ENCODE assay signal across 8 cellular contexts in the genomic region with DNA sequence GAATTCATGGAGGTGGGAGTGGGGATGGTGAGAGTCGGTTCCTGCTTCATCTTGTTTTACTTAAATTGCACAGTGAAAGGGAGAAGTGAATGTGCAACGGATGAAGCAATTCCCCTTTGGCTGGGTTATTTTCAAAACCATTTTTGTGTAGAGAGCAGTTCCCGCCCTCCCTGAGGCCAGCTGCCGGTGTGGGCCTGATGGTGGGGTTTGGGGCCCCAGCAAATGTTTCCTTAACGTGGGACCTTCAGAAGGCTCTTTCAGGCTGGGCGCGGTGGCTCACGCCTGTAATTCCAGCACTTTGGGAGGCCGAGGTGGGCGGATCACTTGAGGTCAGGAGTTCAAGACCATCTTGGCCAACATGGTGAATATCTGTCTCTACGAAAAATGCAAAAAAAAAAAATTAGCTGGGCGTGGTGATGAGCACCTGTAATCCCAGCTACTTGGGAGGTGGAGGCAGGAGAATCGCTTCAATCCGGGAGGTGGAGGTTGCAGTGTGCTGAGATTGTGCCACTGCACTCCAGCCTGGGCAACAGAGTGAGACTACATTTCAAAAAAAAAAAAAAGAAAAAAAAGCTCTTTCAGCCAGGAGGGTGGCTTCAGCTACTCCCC. TPM values are rescaled to one million over a fixed set of nuclear protein-coding genes. Genes with fewer than 3 reads are reported as not detected.
DNase-seq lines count a peak whose midpoint lies in the region; ATAC-seq, FAIRE-seq and TF ChIP-seq lines count a peak whose summit lies in the region.
"Not testable (repeated sequence)": the region's sequence is repeated elsewhere in the genome, so short reads cannot be mapped to it uniquely, and the experiment has no call there.

No MANE protein-coding gene starts in this region.

- not testable (repeated sequence) for TF ChIP-seq CTCF in activated B cell treated with CpG ODN at 0.5 μM for 24 hours (IDR thresholded peaks at IDR 0.05); natural killer cell (IDR thresholded peaks at IDR 0.05)

- peaks cover 70 to 85% (median 76%) of the 10 kb centered on the region in 10 experiments for H3K4me1 ChIP-seq in BLaER1 treated with 17β-estradiol and CSF1 and Interleukin-3, amounts not matched to agents 10 nM and 100 nM

- peak overlapping the region; percentile 91 to 99 (median 96) for H3K27ac ChIP-seq in BLaER1 treated with 17β-estradiol and CSF1 and Interleukin-3, amounts not matched to agents 10 nM and 100 nM

- H3K4me1 Mint-ChIP-seq in activated B cell treated with CpG ODN at 0.5 μM for 24 hours, result peaks cover 79% of the 10 kb centered on the region
- H3K4me1 Mint-ChIP-seq in activated T-helper 1 cell treated with anti-CD3 and anti-CD28 coated beads, Interleukin-12 subunit alpha, Interleukin-12 subunit beta, Interleukin-2, Interleukin-4 antibody, amounts not matched to agents 30 ng/mL and 10 ng/mL and 1 ng/mL, durations not matched to agents 14 hours and 24 hours and 36 hours (ENCODE audit: low read depth), result peaks cover 71% of the 10 kb centered on the region
- H3K4me1 Mint-ChIP-seq in effector memory CD8-positive, alpha-beta T cell (ENCODE audit: low read depth in 2 of 2), result peaks cover 64 to 76% of the 10 kb centered on the region in 2 donors
- peaks cover 60 to 75% of the 10 kb centered on the region in 2 donors for H3K4me1 Mint-ChIP-seq in natural killer cell
- peaks cover 80% of the 10 kb centered on the region for H3K4me1 Mint-ChIP-seq in stimulated activated memory B cell treated with anti-CD40 and anti-IgM and Interleukin-4, amounts not matched to agents 10 μg/mL and 1 μg/mL and 100 μg/mL, for 72 hours

- H3K9ac ChIP-seq in BLaER1 treated with 17β-estradiol and CSF1 and Interleukin-3, amounts not matched to agents 10 nM and 100 nM, result peak overlapping the region; percentile 94 to 99 (median 97)

- peak overlapping the region; percentile 99 for H3K27ac Mint-ChIP-seq in activated B cell treated with CpG ODN at 0.5 μM for 24 hours
- peak overlapping the region; percentile 97 for H3K27ac Mint-ChIP-seq in activated T-helper 1 cell treated with anti-CD3 and anti-CD28 coated beads, Interleukin-12 subunit alpha, Interleukin-12 subunit beta, Interleukin-2, Interleukin-4 antibody, amounts not matched to agents 30 ng/mL and 10 ng/mL and 1 ng/mL, durations not matched to agents 14 hours and 24 hours and 36 hours
- peak overlapping the region; percentile 96 to 98 for H3K27ac Mint-ChIP-seq in effector memory CD8-positive, alpha-beta T cell
- peak overlapping the region; percentile 92 to 96 for H3K27ac Mint-ChIP-seq in natural killer cell
- H3K27ac Mint-ChIP-seq in stimulated activated memory B cell treated with anti-CD40 and anti-IgM and Interleukin-4, amounts not matched to agents 10 μg/mL and 1 μg/mL and 100 μg/mL, for 72 hours, result peak overlapping the region; percentile 90

- CTCF ChIA-PET in activated B cell treated with CpG ODN at 0.5 μM for 24 hours (lab: Charles Lee), result interaction anchor here (0.8 to 7.3 kb wide), 8 partner anchors 12 to 71 kb away, joined by 3 to 125 read pairs (median 4); no protein-coding TSS in a partner anchor

- peak; percentile 88 for FAIRE-seq in GM18507 (lab: Jason Lieb, UNC)

- H4K20me1 ChIP-seq in BLaER1 treated with 17β-estradiol and CSF1 and Interleukin-3, amounts not matched to agents 10 nM and 100 nM, result peaks cover 28 to 58% (median 43%) of the 10 kb centered on the region in 11 experiments

- peak overlapping the region; percentile 90 to 98 (median 96) for H3K4me2 ChIP-seq in BLaER1 treated with 17β-estradiol and CSF1 and Interleukin-3, amounts not matched to agents 10 nM and 100 nM

- not testable (repeated sequence) for H3K27me3 Mint-ChIP-seq in activated B cell treated with CpG ODN at 0.5 μM for 24 hours; activated T-helper 1 cell treated with anti-CD3 and anti-CD28 coated beads, Interleukin-12 subunit alpha, Interleukin-12 subunit beta, Interleukin-2, Interleukin-4 antibody, amounts not matched to agents 30 ng/mL and 10 ng/mL and 1 ng/mL, durations not matched to agents 14 hours and 24 hours and 36 hours (ENCODE audit: insufficient read depth); effector memory CD8-positive, alpha-beta T cell; natural killer cell (ENCODE audit: low read depth in 2 of 2); stimulated activated memory B cell treated with anti-CD40 and anti-IgM and Interleukin-4, amounts not matched to agents 10 μg/mL and 1 μg/mL and 100 μg/mL, for 72 hours

- intact Hi-C loops in activated B cell treated with CpG ODN at 0.5 μM for 24 hours (cut with micrococcal nuclease), result loop anchor here (1.0 to 10.0 kb wide), 8 partner anchors 16 to 256 kb away; a partner anchor contains a TSS
- intact Hi-C loops in activated T-helper 1 cell treated with anti-CD3 and anti-CD28 coated beads, Interleukin-12 subunit alpha, Interleukin-12 subunit beta, Interleukin-2, Interleukin-4 antibody, amounts not matched to agents 30 ng/mL and 10 ng/mL and 1 ng/mL, durations not matched to agents 14 hours and 24 hours and 36 hours (cut with micrococcal nuclease), result loop anchor here (1.0 to 10.0 kb wide), 8 partner anchors 16 to 420 kb away; a partner anchor contains a TSS
- intact Hi-C loops in natural killer cell (cut with micrococcal nuclease), result loop anchor here (1.0 kb wide), 1 partner anchor 33 kb away; no protein-coding TSS in a partner anchor

- not testable (repeated sequence) for DNase-seq in GM18507 (ENCODE audit: extremely low spot score, insufficient read length, low read depth); activated T-helper 1 cell treated with anti-CD3 and anti-CD28 coated beads, Interleukin-12 subunit alpha, Interleukin-12 subunit beta, Interleukin-2, Interleukin-4 antibody, amounts not matched to agents 30 ng/mL and 10 ng/mL and 1 ng/mL, durations not matched to agents 14 hours and 24 hours and 36 hours (ENCODE audit: low spot score); effector memory CD8-positive, alpha-beta T cell; natural killer cell
- DNase-seq in NOMO-1 treated with DMSO at 0.1 percent for 48 hours (lab: John Stamatoyannopoulos, UW; ENCODE audit: unreplicated experiment) (peak; percentile 94), activated B cell treated with CpG ODN at 0.5 μM for 24 hours (peak; percentile 53)

- H3K27me3 ChIP-seq in BLaER1 treated with 17β-estradiol and CSF1 and Interleukin-3, amounts not matched to agents 10 nM and 100 nM, result not testable (repeated sequence)

- ATAC-seq in activated B cell treated with CpG ODN at 0.5 μM for 24 hours (ENCODE audit: low read depth) (peak; percentile 41), natural killer cell (peak in 2 of 3 donors; percentile 2 to 5)
- peak; percentile 1 for ATAC-seq in effector memory CD8-positive, alpha-beta T cell (replicated peaks)
- ATAC-seq in stimulated activated memory B cell treated with anti-CD40 and anti-IgM and Interleukin-4, amounts not matched to agents 10 μg/mL and 1 μg/mL and 100 μg/mL, for 72 hours, result peak; percentile 49

- not testable (repeated sequence) for H3K9me3 Mint-ChIP-seq in activated B cell treated with CpG ODN at 0.5 μM for 24 hours; activated T-helper 1 cell treated with anti-CD3 and anti-CD28 coated beads, Interleukin-12 subunit alpha, Interleukin-12 subunit beta, Interleukin-2, Interleukin-4 antibody, amounts not matched to agents 30 ng/mL and 10 ng/mL and 1 ng/mL, durations not matched to agents 14 hours and 24 hours and 36 hours; effector memory CD8-positive, alpha-beta T cell; natural killer cell; stimulated activated memory B cell treated with anti-CD40 and anti-IgM and Interleukin-4, amounts not matched to agents 10 μg/mL and 1 μg/mL and 100 μg/mL, for 72 hours

- H3K4me3 ChIP-seq in BLaER1 treated with 17β-estradiol and CSF1 and Interleukin-3, amounts not matched to agents 10 nM and 100 nM, result peak overlapping the region; percentile 86 to 100 (median 98)

- H3K36me3 Mint-ChIP-seq in activated B cell treated with CpG ODN at 0.5 μM for 24 hours (ENCODE audit: low read depth), result peaks cover 39% of the 10 kb centered on the region
- H3K36me3 Mint-ChIP-seq in activated T-helper 1 cell treated with anti-CD3 and anti-CD28 coated beads, Interleukin-12 subunit alpha, Interleukin-12 subunit beta, Interleukin-2, Interleukin-4 antibody, amounts not matched to agents 30 ng/mL and 10 ng/mL and 1 ng/mL, durations not matched to agents 14 hours and 24 hours and 36 hours (ENCODE audit: low read depth), result peaks cover 40% of the 10 kb centered on the region
- H3K36me3 Mint-ChIP-seq in effector memory CD8-positive, alpha-beta T cell (ENCODE audit: insufficient read depth), result peaks cover 63% of the 10 kb centered on the region
- not testable (repeated sequence) for H3K36me3 Mint-ChIP-seq in natural killer cell
- peaks cover 25% of the 10 kb centered on the region for H3K36me3 Mint-ChIP-seq in stimulated activated memory B cell treated with anti-CD40 and anti-IgM and Interleukin-4, amounts not matched to agents 10 μg/mL and 1 μg/mL and 100 μg/mL, for 72 hours

- H3K4me3 Mint-ChIP-seq in activated B cell treated with CpG ODN at 0.5 μM for 24 hours, result peak overlapping the region; percentile 96
- H3K4me3 Mint-ChIP-seq in activated T-helper 1 cell treated with anti-CD3 and anti-CD28 coated beads, Interleukin-12 subunit alpha, Interleukin-12 subunit beta, Interleukin-2, Interleukin-4 antibody, amounts not matched to agents 30 ng/mL and 10 ng/mL and 1 ng/mL, durations not matched to agents 14 hours and 24 hours and 36 hours, result peak overlapping the region; percentile 95
- H3K4me3 Mint-ChIP-seq in effector memory CD8-positive, alpha-beta T cell, result peak overlapping the region; percentile 99
- H3K4me3 Mint-ChIP-seq in natural killer cell, result peak overlapping the region; percentile 93
- H3K4me3 Mint-ChIP-seq in stimulated activated memory B cell treated with anti-CD40 and anti-IgM and Interleukin-4, amounts not matched to agents 10 μg/mL and 1 μg/mL and 100 μg/mL, for 72 hours, result peak overlapping the region; percentile 95

- POLR2A ChIA-PET in activated B cell treated with CpG ODN at 0.5 μM for 24 hours (lab: Charles Lee), result interaction anchor here (0.6 to 13.1 kb wide), 34 partner anchors 7 to 1405 kb away, joined by 3 to 699 read pairs (median 5); a partner anchor contains a TSS

- H3K36me3 ChIP-seq in BLaER1 treated with 17β-estradiol and CSF1 and Interleukin-3, amounts not matched to agents 10 nM and 100 nM, result peaks cover 2 to 11% (median 4%) of the 10 kb centered on the region in 11 experiments; a peak in 19 of 22 replicates

- H3K9me3 ChIP-seq in BLaER1 treated with 17β-estradiol and CSF1 and Interleukin-3, amounts not matched to agents 10 nM and 100 nM (replicated peaks in 1 of 11), result not testable (repeated sequence)

RNA-seq across cellular contexts. Expression of a gene that starts 3.1 kb away (rescaled TPM):
- total RNA-seq in activated B cell treated with CpG ODN at 0.5 μM for 24 hours (238 and 265 TPM in 2 replicates), natural killer cell (100 to 1,000 TPM; 171 to 240 (median 198) TPM)
- total RNA-seq in activated T-helper 1 cell treated with anti-CD3 and anti-CD28 coated beads, Interleukin-12 subunit alpha, Interleukin-12 subunit beta, Interleukin-2, Interleukin-4 antibody, amounts not matched to agents 30 ng/mL and 10 ng/mL and 1 ng/mL, durations not matched to agents 14 hours and 24 hours and 36 hours, result 287 and 291 TPM in 2 replicates
